ENCODE assay signal across 8 cellular contexts in genomic region chr15:90400759-90401314, GRCh38. TPM values are rescaled to one million over a fixed set of nuclear protein-coding genes. Genes with fewer than 3 reads are reported as not detected.
DNase-seq lines count a peak whose midpoint lies in the region; ATAC-seq and FAIRE-seq lines count a peak whose summit lies in the region.

No MANE protein-coding gene starts in this region.

- H2AK5ac ChIP-seq in mesenchymal stem cell (ENCODE audit: low read length, severe bottlenecking): peak overlapping the region; percentile 90

- no peak overlapping the region for H3K4me3 ChIP-seq in BLaER1
- H3K4me3 ChIP-seq in mesenchymal stem cell (ENCODE audit: insufficient read depth in 1 of 2, low read depth in 1 of 2, low read length in 2 of 2): peak overlapping the region in 1 of 2 experiments; percentile 56

- no peak overlapping the region for H4K91ac ChIP-seq in mesenchymal stem cell (ENCODE audit: low read length)

- H3K9me3 Mint-ChIP-seq in activated CD4-positive, alpha-beta T cell treated with anti-CD3 and anti-CD28 coated beads for 36 hours (ENCODE audit: low read depth): no peaks in the 10 kb centered on the region

- peak; percentile 94 for FAIRE-seq in GM19239 (lab: Jason Lieb, UNC)

- intact Hi-C loops in activated CD4-positive, alpha-beta T cell treated with anti-CD3 and anti-CD28 coated beads for 36 hours (cut with DNase I, micrococcal nuclease): loop anchor here (1.0 to 10.0 kb wide), 5 partner anchors 13 to 366 kb away; partner anchors contain the start of genes CIB1 (in 1 of the 2), GDPGP1 (in 1 of the 2) and IQGAP1 (in 1 of the 2)

- no peak overlapping the region for H3K14ac ChIP-seq in mesenchymal stem cell (ENCODE audit: low read length in 2 of 2)

- H3K79me1 ChIP-seq in mesenchymal stem cell (replicated peaks; ENCODE audit: low read length, poor library complexity, severe bottlenecking): no peaks in the 10 kb centered on the region

- POLR2A ChIA-PET in activated CD4-positive, alpha-beta T cell treated with anti-CD3 and anti-CD28 coated beads for 36 hours (lab: Charles Lee): interaction anchor here (0.7 to 1.1 kb wide), 3 partner anchors 13 to 139 kb away, joined by 3 to 4 read pairs (median 3); partner anchors contain the start of gene IQGAP1

- peak; percentile 99 for ATAC-seq in HG03280 (IDR thresholded peaks at IDR 0.05; ENCODE audit: unreplicated experiment)
- ATAC-seq in activated CD4-positive, alpha-beta T cell treated with anti-CD3 and anti-CD28 coated beads for 36 hours: peak; percentile 99

- H3K27me3 Mint-ChIP-seq in activated CD4-positive, alpha-beta T cell treated with anti-CD3 and anti-CD28 coated beads for 36 hours: no peaks in the 10 kb centered on the region

- no peak overlapping the region for H3K9ac ChIP-seq in BLaER1
- peak overlapping the region; percentile 93 for H3K9ac ChIP-seq in mesenchymal stem cell (ENCODE audit: low read length)

- no peak overlapping the region for H3K4ac ChIP-seq in mesenchymal stem cell (ENCODE audit: low read depth in 1 of 2, low read length in 2 of 2)

- H3K27ac Mint-ChIP-seq in activated CD4-positive, alpha-beta T cell treated with anti-CD3 and anti-CD28 coated beads for 36 hours: peak overlapping the region; percentile 95

- H4K8ac ChIP-seq in mesenchymal stem cell (ENCODE audit: low read length): no peak overlapping the region

- H3K27ac ChIP-seq in BLaER1 (no peak overlapping the region), mesenchymal stem cell (ENCODE audit: low read length, poor library complexity, severe bottlenecking) (peak overlapping the region; percentile 96)

- peaks cover 17% of the 10 kb centered on the region for H3K36me3 Mint-ChIP-seq in activated CD4-positive, alpha-beta T cell treated with anti-CD3 and anti-CD28 coated beads for 36 hours (ENCODE audit: low read depth)

- no peak overlapping the region for H2AFZ ChIP-seq in mesenchymal stem cell (ENCODE audit: low read depth, low read length)

- H4K20me1 ChIP-seq in BLaER1: peaks cover 62% of the 10 kb centered on the region

- no peaks in the 10 kb centered on the region for H3K27me3 ChIP-seq in BLaER1
- H3K27me3 ChIP-seq in mesenchymal stem cell (ENCODE audit: control insufficient read depth in 1 of 2, insufficient read depth in 1 of 2, low read length in 2 of 2): no peaks in the 10 kb centered on the region

- peak overlapping the region; percentile 68 for H3K4me2 ChIP-seq in BLaER1
- peak overlapping the region; percentile 24 for H3K4me2 ChIP-seq in mesenchymal stem cell (ENCODE audit: low read length, poor library complexity, severe bottlenecking)

- H2BK5ac ChIP-seq in mesenchymal stem cell (ENCODE audit: low read depth, low read length, poor library complexity, severe bottlenecking): peak overlapping the region; percentile 66

- H3K9me3 ChIP-seq in BLaER1 (peaks cover 5% of the 10 kb centered on the region; the same call in 1 of the 2 replicates), mesenchymal stem cell (ENCODE audit: control insufficient read depth, low read length) (no peaks in the 10 kb centered on the region)

- 5% methylated on average over 6 of the region's 7 CpGs for WGBS in mesenchymal stem cell

- H2BK15ac ChIP-seq in mesenchymal stem cell (ENCODE audit: low read depth, poor library complexity, severe bottlenecking): no peak overlapping the region

- peaks cover 12% of the 10 kb centered on the region for H3K36me3 ChIP-seq in BLaER1
- peaks cover 6 to 8% of the 10 kb centered on the region in 2 experiments for H3K36me3 ChIP-seq in mesenchymal stem cell (ENCODE audit: control insufficient read depth in 1 of 2, insufficient read depth in 2 of 2, low read depth in 1 of 2, low read length in 2 of 2)

- H3K4me1 Mint-ChIP-seq in activated CD4-positive, alpha-beta T cell treated with anti-CD3 and anti-CD28 coated beads for 36 hours: peaks cover 70% of the 10 kb centered on the region

- DNase-seq in GM19239 (ENCODE audit: insufficient read length, low spot score) (peak; percentile 68), NCI-H345 (lab: John Stamatoyannopoulos, UW) (peak; percentile 71), mesenchymal stem cell (peak; percentile 99)
- peak; percentile 73 for DNase-seq in activated CD4-positive, alpha-beta T cell treated with anti-CD3 and anti-CD28 coated beads for 36 hours
- peak; percentile 63 for DNase-seq in effector CD4-positive, alpha-beta T cell
- DNase-seq in stimulated activated naive CD4-positive, alpha-beta T cell treated with Interleukin-2 at 50 U/mL for 16 hours (lab: John Stamatoyannopoulos, UW): peak; percentile 57

- H2BK120ac ChIP-seq in mesenchymal stem cell (ENCODE audit: low read depth, low read length): no peak overlapping the region

- H3K4me3 Mint-ChIP-seq in activated CD4-positive, alpha-beta T cell treated with anti-CD3 and anti-CD28 coated beads for 36 hours: peak overlapping the region; percentile 59

- H3K4me1 ChIP-seq in BLaER1 (peaks cover 67% of the 10 kb centered on the region), mesenchymal stem cell (ENCODE audit: control insufficient read depth, insufficient read depth, low read depth, low read length) (peaks cover 10% of the 10 kb centered on the region)

- CTCF ChIA-PET in activated CD4-positive, alpha-beta T cell treated with anti-CD3 and anti-CD28 coated beads for 36 hours (lab: Charles Lee): interaction anchor here (0.6 to 3.2 kb wide), 6 partner anchors 16 to 175 kb away, joined by 3 to 10 read pairs (median 4); no protein-coding TSS in a partner anchor

- H3K23ac ChIP-seq in mesenchymal stem cell (ENCODE audit: low read length in 2 of 2): no peak overlapping the region

- H3K18ac ChIP-seq in mesenchymal stem cell (ENCODE audit: low read depth in 1 of 2, low read length in 2 of 2): peak overlapping the region in 1 of 2 experiments; percentile 76

- H2BK12ac ChIP-seq in mesenchymal stem cell (ENCODE audit: low read length in 2 of 2): no peak overlapping the region

RNA-seq across cellular contexts. Expression of gene IQGAP1, which starts 12.8 kb away (rescaled TPM):
- total RNA-seq in activated CD4-positive, alpha-beta T cell treated with anti-CD3 and anti-CD28 coated beads for 36 hours: 100 to 1,000 TPM; 181 to 334 TPM
- 205 TPM for polyA plus RNA-seq in mesenchymal stem cell (2013, experiment 1 of 2)
- 197 TPM for polyA plus RNA-seq in mesenchymal stem cell (2013, experiment 2 of 2)

RNA-seq across cellular contexts. Expression of gene ZNF774, which starts 48.8 kb away (rescaled TPM):
- 1 to 10 TPM; 1.5 to 2.0 TPM for total RNA-seq in activated CD4-positive, alpha-beta T cell treated with anti-CD3 and anti-CD28 coated beads for 36 hours
- 0.66 TPM for polyA plus RNA-seq in mesenchymal stem cell (2013, experiment 1 of 2)
- polyA plus RNA-seq in mesenchymal stem cell (2013, experiment 2 of 2): 0.63 TPM
